ENCODE assay signal across 10 cellular contexts in the genomic region with DNA sequence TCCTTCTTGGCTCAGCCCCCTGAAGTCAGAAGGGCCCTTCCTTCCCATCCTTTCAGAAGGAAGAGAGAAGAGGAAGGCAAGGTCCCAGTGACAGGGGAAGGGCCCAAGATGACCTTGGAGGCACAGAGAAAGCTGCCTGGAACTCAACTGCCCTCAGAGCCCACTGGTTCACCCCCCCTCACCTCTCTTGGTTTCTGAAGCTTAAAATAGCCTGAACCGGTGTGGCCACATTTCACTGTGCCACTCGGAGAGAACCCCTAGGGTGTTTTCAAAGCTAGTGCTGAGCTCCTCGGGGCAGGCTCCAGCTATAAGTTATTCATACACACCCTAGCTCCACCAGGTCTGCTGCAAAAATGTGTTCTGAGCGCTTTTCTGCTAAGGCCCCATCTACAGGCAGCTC.
DNase-seq lines count a peak whose midpoint lies in the region; ATAC-seq, FAIRE-seq and TF ChIP-seq lines count a peak whose summit lies in the region.
"Had no signal": no experiment of that assay in that cellular context is flagged by ENCODE, and none has a peak within 500 bp of the region (broad histone marks: within the 10 kb centered on the region; RNA-seq: fewer than 3 reads in every experiment).

No MANE protein-coding gene starts in this region.

- no peak overlapping the region for H3K4me3 ChIP-seq in GM12864 (ENCODE audit: low read depth, low read length)
- no peak overlapping the region for H3K4me3 ChIP-seq in HepG2 (replicated peaks in 1 of 3; ENCODE audit: insufficient read depth in 1 of 3, low read depth in 2 of 3, low read length in 3 of 3)
- H3K4me3 ChIP-seq in neural progenitor cell = no peak overlapping the region

- H3K27me3 Mint-ChIP-seq in neural progenitor cell (ENCODE audit: insufficient read depth, low read depth) = peaks cover 5% of the 10 kb centered on the region
- H3K27me3 Mint-ChIP-seq: activated B cell treated with CpG ODN at 0.5 μM for 24 hours had no signal

- no peak overlapping the region for H3K27ac Mint-ChIP-seq in neural progenitor cell
- H3K27ac Mint-ChIP-seq: activated B cell treated with CpG ODN at 0.5 μM for 24 hours had no signal

- DNase-seq in GM12864 (ENCODE audit: low read depth) (peak; percentile 57), AG08396 (ENCODE audit: low spot score) (no peak), G401 (ENCODE audit: low spot score) (no peak), HepG2 (ENCODE audit: low spot score) (no peak), neural progenitor cell (ENCODE audit: low spot score) (no peak)
- DNase-seq: activated B cell treated with CpG ODN at 0.5 μM for 24 hours; stimulated activated CD4-positive, alpha-beta T cell treated with anti-CD3 and anti-CD28 coated beads, Interleukin-2, amount 100 ng/mL, for 24 hours had no signal

- no peaks in the 10 kb centered on the region for H3K36me3 ChIP-seq in HepG2 (replicated peaks in 1 of 2; ENCODE audit: control insufficient read depth in 1 of 2, insufficient read depth in 2 of 2, low read length in 2 of 2)
- no peaks in the 10 kb centered on the region for H3K36me3 ChIP-seq in neural progenitor cell

- 100% methylated on average over 1 of the region's 4 CpGs for WGBS in HepG2 (ENCODE audit: low lambda C conversion rate)

- no peak for TF ChIP-seq RAD21 in HepG2 (CRISPR knock-in tag; IDR thresholded peaks at IDR 0.05)

- no peak overlapping the region for H2AFZ ChIP-seq in HepG2 (ENCODE audit: low read length)
- no peak overlapping the region for H2AFZ ChIP-seq in neural progenitor cell (replicated peaks)

- peaks cover 8% of the 10 kb centered on the region for H3K9me3 Mint-ChIP-seq in neural progenitor cell

- CTCF ChIA-PET in HepG2 (lab: Yijun Ruan, JAX; ENCODE audit: low intra/inter-chr PET ratio, low total read pairs) = no interaction called here

- H4K20me1 ChIP-seq in HepG2 (ENCODE audit: insufficient read depth, low read length) = no peaks in the 10 kb centered on the region
- H4K20me1 ChIP-seq in neural progenitor cell (ENCODE audit: low read depth) = no peaks in the 10 kb centered on the region

- peaks cover 0 to 21% of the 10 kb centered on the region in 2 experiments; a peak in 3 of 5 replicates for H3K27me3 ChIP-seq in HepG2 (ENCODE audit: control insufficient read depth in 1 of 2, insufficient read depth in 2 of 2, low read length in 2 of 2)
- H3K27me3 ChIP-seq in neural progenitor cell = no peaks in the 10 kb centered on the region

- H3K4me3 Mint-ChIP-seq in neural progenitor cell = no peak overlapping the region
- H3K4me3 Mint-ChIP-seq: activated B cell treated with CpG ODN at 0.5 μM for 24 hours had no signal

- H3K9ac ChIP-seq in HepG2 (ENCODE audit: insufficient read depth, low read depth, low read length) (no peak overlapping the region), neural progenitor cell (no peak overlapping the region)

- no TSS peak for BruUV-seq in HepG2 (replicated peaks; lab: Mats Ljungman, UMichigan)

- no peak for TF ChIP-seq POLR2A in HepG2 (IDR thresholded peaks at IDR 0.05; ENCODE audit: insufficient read depth in 1 of 2, low read depth in 2 of 2, low read length in 2 of 2)

- TF ChIP-seq CTCF in GM12864 (IDR thresholded peaks at IDR 0.05; ENCODE audit: low read depth, low read length, missing control alignments) = no peak
- TF ChIP-seq CTCF in HepG2 (CRISPR knock-in tag; IDR thresholded peaks at IDR 0.05) = no peak
- no peak for TF ChIP-seq CTCF in neural progenitor cell (IDR thresholded peaks at IDR 0.05)

- POLR2A ChIA-PET in HepG2 (lab: Yijun Ruan, JAX) = no interaction called here

- no peak overlapping the region for H3K27ac ChIP-seq in HepG2 (ENCODE audit: extremely low read length, insufficient read depth, low read length)
- H3K27ac ChIP-seq in neural progenitor cell = no peak overlapping the region

- H3K79me2 ChIP-seq in HepG2 (ENCODE audit: insufficient read depth, low read length) (no peaks in the 10 kb centered on the region), neural progenitor cell (ENCODE audit: low read depth) (no peaks in the 10 kb centered on the region)

- intact Hi-C loops in HepG2 (cut with micrococcal nuclease; ENCODE audit: unreplicated experiment) = no loop called here

- no peaks in the 10 kb centered on the region for H3K36me3 Mint-ChIP-seq in neural progenitor cell

- peaks cover 6% of the 10 kb centered on the region for H3F3A ChIP-seq in neural progenitor cell (ENCODE audit: low read depth)

- FAIRE-seq in HepG2 (lab: Jason Lieb, UNC) = no peak

- no peaks in the 10 kb centered on the region for H3K9me3 ChIP-seq in HepG2 (ENCODE audit: low read length)
- no peaks in the 10 kb centered on the region for H3K9me3 ChIP-seq in neural progenitor cell (ENCODE audit: low read depth)

- in situ Hi-C loops in G401 (cut with HindIII; ENCODE audit: low sequenced_read_pairs) (no loop called here), HepG2 (cut with HindIII; ENCODE audit: extremely low pct_ligation_motif_present, low pct_unique_long_range_greater_than_20kb) (no loop called here)

- H3K4me2 ChIP-seq in HepG2 (ENCODE audit: low read depth, low read length) = no peak overlapping the region
- no peak overlapping the region for H3K4me2 ChIP-seq in neural progenitor cell

- TF ChIP-seq EP300 in HepG2 (IDR thresholded peaks at IDR 0.05; ENCODE audit: low read depth in 2 of 2, low read length in 2 of 2) = no peak
- no peak for TF ChIP-seq EP300 in HepG2 (CRISPR knock-in tag; IDR thresholded peaks at IDR 0.05; ENCODE audit: borderline replicate concordance)

- peaks cover 15% of the 10 kb centered on the region for H3K4me1 Mint-ChIP-seq in neural progenitor cell
- H3K4me1 Mint-ChIP-seq: activated B cell treated with CpG ODN at 0.5 μM for 24 hours had no signal

- ATAC-seq in GM19467 (IDR thresholded peaks at IDR 0.05; ENCODE audit: unreplicated experiment) = peak; percentile 83
- ATAC-seq in HG03135 (IDR thresholded peaks at IDR 0.05; ENCODE audit: unreplicated experiment) = peak; percentile 78
- ATAC-seq in esophagus mucosa = peak; percentile 36
- no peak for ATAC-seq in HepG2

- H3K4me1 ChIP-seq in HepG2 (ENCODE audit: insufficient read depth, low read length) (no peaks in the 10 kb centered on the region), neural progenitor cell (peaks cover 9% of the 10 kb centered on the region)

TF ChIP-seq in HepG2, 621 proteins besides CTCF, POLR2A, EP300 and RAD21 (continues in another document):
- no peak for TF ChIP-seq FOXJ3 (CRISPR knock-in tag; IDR thresholded peaks at IDR 0.05; ENCODE audit: borderline replicate concordance)
- TF ChIP-seq KLF12 (CRISPR knock-in tag; IDR thresholded peaks at IDR 0.05; ENCODE audit: borderline replicate concordance) = no peak
- no peak for TF ChIP-seq NFE2L2 (IDR thresholded peaks at IDR 0.05; ENCODE audit: low read length)
- TF ChIP-seq YEATS2 (CRISPR knock-in tag; IDR thresholded peaks at IDR 0.05; ENCODE audit: borderline replicate concordance) = no peak
- TF ChIP-seq MYNN (CRISPR knock-in tag; IDR thresholded peaks at IDR 0.05; ENCODE audit: low read depth) = no peak
- no peak for TF ChIP-seq MEIS2 (CRISPR knock-in tag; IDR thresholded peaks at IDR 0.05)
- TF ChIP-seq, protein P1, sequence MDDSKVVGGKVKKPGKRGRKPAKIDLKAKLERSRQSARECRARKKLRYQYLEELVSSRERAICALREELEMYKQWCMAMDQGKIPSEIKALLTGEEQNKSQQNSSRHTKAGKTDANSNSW (CRISPR knock-in tag; IDR thresholded peaks at IDR 0.05; ENCODE audit: borderline replicate concordance) = no peak
- no peak for TF ChIP-seq ZNF382 (CRISPR knock-in tag; IDR thresholded peaks at IDR 0.05; ENCODE audit: borderline replicate concordance)
- TF ChIP-seq DPF2 (CRISPR knock-in tag; IDR thresholded peaks at IDR 0.05; ENCODE audit: borderline replicate concordance, low read depth) = no peak
- no peak for TF ChIP-seq MXD4 (CRISPR knock-in tag; IDR thresholded peaks at IDR 0.05)
- TF ChIP-seq TEAD2 (CRISPR knock-in tag; IDR thresholded peaks at IDR 0.05) = no peak
- TF ChIP-seq KAT8 (CRISPR knock-in tag; IDR thresholded peaks at IDR 0.05) = no peak
- no peak for TF ChIP-seq HCFC1 (IDR thresholded peaks at IDR 0.05; ENCODE audit: low read depth, low read length)
- no peak for TF ChIP-seq LCORL (IDR thresholded peaks at IDR 0.05)
- TF ChIP-seq LCORL (CRISPR knock-in tag; IDR thresholded peaks at IDR 0.05) = no peak
- no peak for TF ChIP-seq ZNF670 (CRISPR knock-in tag; IDR thresholded peaks at IDR 0.05; ENCODE audit: borderline replicate concordance)
- no peak for TF ChIP-seq BHLHE40 (IDR thresholded peaks at IDR 0.05; ENCODE audit: low read length)
- TF ChIP-seq, protein P2, sequence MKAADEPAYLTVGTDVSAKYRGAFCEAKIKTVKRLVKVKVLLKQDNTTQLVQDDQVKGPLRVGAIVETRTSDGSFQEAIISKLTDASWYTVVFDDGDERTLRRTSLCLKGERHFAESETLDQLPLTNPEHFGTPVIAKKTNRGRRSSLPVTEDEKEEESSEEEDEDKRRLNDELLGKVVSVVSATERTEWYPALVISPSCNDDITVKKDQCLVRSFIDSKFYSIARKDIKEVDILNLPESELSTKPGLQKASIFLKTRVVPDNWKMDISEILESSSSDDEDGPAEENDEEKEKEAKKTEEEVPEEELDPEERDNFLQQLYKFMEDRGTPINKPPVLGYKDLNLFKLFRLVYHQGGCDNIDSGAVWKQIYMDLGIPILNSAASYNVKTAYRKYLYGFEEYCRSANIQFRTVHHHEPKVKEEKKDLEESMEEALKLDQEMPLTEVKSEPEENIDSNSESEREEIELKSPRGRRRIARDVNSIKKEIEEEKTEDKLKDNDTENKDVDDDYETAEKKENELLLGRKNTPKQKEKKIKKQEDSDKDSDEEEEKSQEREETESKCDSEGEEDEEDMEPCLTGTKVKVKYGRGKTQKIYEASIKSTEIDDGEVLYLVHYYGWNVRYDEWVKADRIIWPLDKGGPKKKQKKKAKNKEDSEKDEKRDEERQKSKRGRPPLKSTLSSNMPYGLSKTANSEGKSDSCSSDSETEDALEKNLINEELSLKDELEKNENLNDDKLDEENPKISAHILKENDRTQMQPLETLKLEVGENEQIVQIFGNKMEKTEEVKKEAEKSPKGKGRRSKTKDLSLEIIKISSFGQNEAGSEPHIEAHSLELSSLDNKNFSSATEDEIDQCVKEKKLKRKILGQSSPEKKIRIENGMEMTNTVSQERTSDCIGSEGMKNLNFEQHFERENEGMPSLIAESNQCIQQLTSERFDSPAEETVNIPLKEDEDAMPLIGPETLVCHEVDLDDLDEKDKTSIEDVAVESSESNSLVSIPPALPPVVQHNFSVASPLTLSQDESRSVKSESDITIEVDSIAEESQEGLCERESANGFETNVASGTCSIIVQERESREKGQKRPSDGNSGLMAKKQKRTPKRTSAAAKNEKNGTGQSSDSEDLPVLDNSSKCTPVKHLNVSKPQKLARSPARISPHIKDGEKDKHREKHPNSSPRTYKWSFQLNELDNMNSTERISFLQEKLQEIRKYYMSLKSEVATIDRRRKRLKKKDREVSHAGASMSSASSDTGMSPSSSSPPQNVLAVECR (CRISPR knock-in tag; IDR thresholded peaks at IDR 0.05; ENCODE audit: borderline replicate concordance) = no peak
